8 cellular contexts compared by ENCODE assay signal in the genomic region with DNA sequence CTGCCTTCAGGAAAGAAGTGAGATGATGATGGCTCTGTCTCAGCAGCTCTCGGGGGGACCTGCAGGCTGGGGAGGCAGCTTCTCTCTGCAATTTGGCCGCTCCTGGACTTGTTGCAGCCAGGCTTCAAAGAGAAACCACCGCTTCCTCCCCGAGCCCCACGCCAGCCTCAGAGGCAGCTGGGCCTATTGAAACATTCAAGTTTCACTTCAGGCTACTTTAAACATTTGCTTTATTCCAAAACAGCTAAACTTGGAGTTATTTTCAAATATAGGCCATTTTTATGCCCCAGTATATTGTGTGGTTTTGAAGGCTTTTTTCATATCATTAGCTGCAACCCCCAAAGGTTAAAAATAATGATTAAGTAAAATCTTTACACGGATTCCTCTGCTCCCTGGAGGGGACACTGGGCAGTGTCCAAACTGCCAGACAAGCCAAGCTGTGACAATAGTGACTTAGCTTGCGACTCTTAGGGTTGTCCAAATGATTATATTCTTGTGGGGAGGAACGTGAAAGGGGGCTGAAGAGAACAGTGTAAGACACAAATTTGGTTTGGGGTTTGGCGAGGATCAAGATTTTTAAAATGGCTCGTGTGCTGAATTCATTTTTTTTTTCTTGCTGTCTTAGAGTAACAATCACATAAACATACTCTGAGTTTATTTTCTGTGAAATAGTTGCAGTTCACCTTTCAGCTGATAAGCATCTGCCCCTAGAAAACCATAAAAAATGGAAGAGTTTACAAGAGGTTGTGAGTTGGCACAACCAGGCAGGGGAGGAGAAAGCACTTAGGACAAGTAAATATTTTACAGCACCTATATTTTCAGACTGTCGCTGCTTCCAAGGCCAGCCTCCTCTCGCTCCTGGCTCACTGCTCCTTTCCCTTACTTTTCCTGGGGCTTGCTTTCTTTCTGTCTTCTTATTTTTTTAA.
DNase-seq lines count a peak whose midpoint lies in the region; ATAC-seq and TF ChIP-seq lines count a peak whose summit lies in the region.

No MANE protein-coding gene starts in this region.

- H3K9me3 ChIP-seq in T-helper 17 cell (ENCODE audit: control insufficient read depth, low read length, poor library complexity, severe bottlenecking) = no peaks in the 10 kb centered on the region

- no peak overlapping the region for H3K4me3 Mint-ChIP-seq in T-helper 17 cell
- no peak overlapping the region for H3K4me3 Mint-ChIP-seq in stimulated activated effector memory CD8-positive, alpha-beta T cell treated with anti-CD3 and anti-CD28 coated beads, Interleukin-12 subunit alpha, Interleukin-12 subunit beta, amount 100 ng/mL, for 72 hours

- ATAC-seq in HG03342 (IDR thresholded peaks at IDR 0.05; ENCODE audit: unreplicated experiment) (peak; percentile 74), T-helper 17 cell (peak; percentile 84)
- ATAC-seq in stimulated activated effector memory CD8-positive, alpha-beta T cell treated with anti-CD3 and anti-CD28 coated beads, Interleukin-12 subunit alpha, Interleukin-12 subunit beta, amount 100 ng/mL, for 72 hours = peak; percentile 88

- no peaks in the 10 kb centered on the region for H3K9me3 Mint-ChIP-seq in stimulated activated effector memory CD8-positive, alpha-beta T cell treated with anti-CD3 and anti-CD28 coated beads, Interleukin-12 subunit alpha, Interleukin-12 subunit beta, amount 100 ng/mL, for 72 hours

- H3K27me3 Mint-ChIP-seq in T-helper 17 cell = no peaks in the 10 kb centered on the region

- peak; percentile 57 for DNase-seq in CD1c-positive myeloid dendritic cell (ENCODE audit: extremely low spot score)
- peak; percentile 10 to 22 (median 10) for DNase-seq in T-helper 17 cell
- peak; percentile 61 for DNase-seq in cerebellar cortex (ENCODE audit: low spot score)
- peak; percentile 52 to 58 for DNase-seq in lung microvascular endothelial cell (ENCODE audit: low read depth in 2 of 2)
- DNase-seq in stimulated activated effector memory CD8-positive, alpha-beta T cell treated with anti-CD3 and anti-CD28 coated beads, Interleukin-12 subunit alpha, Interleukin-12 subunit beta, amount 100 ng/mL, for 72 hours (ENCODE audit: low spot score in 2 of 2) = peak; percentile 27 to 70
- no peak for DNase-seq in NCI-H146 (lab: John Stamatoyannopoulos, UW)

- no peaks in the 10 kb centered on the region for H3K36me3 Mint-ChIP-seq in T-helper 17 cell (ENCODE audit: low read depth)
- H3K36me3 Mint-ChIP-seq in stimulated activated effector memory CD8-positive, alpha-beta T cell treated with anti-CD3 and anti-CD28 coated beads, Interleukin-12 subunit alpha, Interleukin-12 subunit beta, amount 100 ng/mL, for 72 hours = peaks cover 6% of the 10 kb centered on the region

- no peak overlapping the region for H3K27ac Mint-ChIP-seq in T-helper 17 cell
- no peak overlapping the region for H3K27ac Mint-ChIP-seq in stimulated activated effector memory CD8-positive, alpha-beta T cell treated with anti-CD3 and anti-CD28 coated beads, Interleukin-12 subunit alpha, Interleukin-12 subunit beta, amount 100 ng/mL, for 72 hours

- peak; percentile 34 for TF ChIP-seq POLR2A in GM19099 (IDR thresholded peaks at IDR 0.05; ENCODE audit: extremely low read depth, insufficient read length, low read depth)

- no peaks in the 10 kb centered on the region for H3K4me1 Mint-ChIP-seq in T-helper 17 cell
- H3K4me1 Mint-ChIP-seq in stimulated activated effector memory CD8-positive, alpha-beta T cell treated with anti-CD3 and anti-CD28 coated beads, Interleukin-12 subunit alpha, Interleukin-12 subunit beta, amount 100 ng/mL, for 72 hours = peaks cover 6% of the 10 kb centered on the region
